ENCODE assay signal across 8 cellular contexts in the genomic region with DNA sequence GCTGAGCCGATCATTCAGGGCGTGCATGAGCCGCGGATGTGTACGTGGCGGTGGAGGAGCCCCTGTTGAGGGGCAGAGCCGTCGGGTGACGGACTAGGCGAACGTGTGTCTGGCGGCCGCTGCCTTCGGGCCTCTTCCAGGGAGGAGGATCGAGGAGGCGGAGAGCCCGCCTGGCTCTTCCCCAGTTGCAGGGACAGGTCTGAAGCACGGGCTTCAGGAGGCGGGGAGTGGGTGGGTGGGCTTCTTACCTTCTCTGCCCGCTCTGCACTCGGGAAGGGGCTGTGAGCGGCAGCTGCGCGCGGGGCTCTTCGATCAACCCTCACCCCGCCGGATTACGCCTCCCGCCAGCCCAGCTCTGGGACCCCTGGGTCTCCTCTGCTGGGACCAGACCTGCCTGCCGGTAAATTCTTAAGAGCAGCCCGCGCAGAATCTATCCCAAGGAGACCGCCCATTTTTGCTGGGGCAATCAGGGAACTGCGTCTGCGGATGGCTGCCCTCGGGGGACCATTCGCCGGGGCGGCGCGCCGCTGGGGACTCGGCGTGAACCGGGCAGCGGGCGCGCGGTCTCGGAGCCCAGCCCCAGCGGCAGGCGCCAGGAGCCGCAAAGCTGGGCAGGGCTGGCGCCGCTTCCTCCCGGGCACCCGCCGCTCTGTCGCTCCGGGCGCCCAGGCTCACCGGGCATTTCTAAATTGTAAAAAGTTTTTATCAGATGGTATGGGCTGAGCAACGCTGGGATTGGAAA. TPM values are rescaled to one million over a fixed set of nuclear protein-coding genes. Genes with fewer than 3 reads are reported as not detected.
A peak's percentile ranks its signal among the peaks of the same experiment; 100 is the strongest.
DNase-seq lines count a peak whose midpoint lies in the region; ATAC-seq and TF ChIP-seq lines count a peak whose summit lies in the region.

No MANE protein-coding gene starts in this region.

- TF ChIP-seq CTCF in parathyroid adenoma (IDR thresholded peaks at IDR 0.05) = no peak

- no peak overlapping the region for H3K27ac ChIP-seq in parathyroid adenoma

- DNase-seq in ACHN = peak; percentile 38
- peak; percentile 81 for DNase-seq in NCI-H748 (lab: John Stamatoyannopoulos, UW; ENCODE audit: unreplicated experiment)
- peak; percentile 38 for DNase-seq in activated T-helper 2 cell treated with anti-CD3 and anti-CD28 coated beads, Interferon-gamma antibody, Interleukin-2, Interleukin-4, amounts not matched to agents 10 μg/mL and 5 μg/mL and 100 μg/mL, durations not matched to agents 14 hours and 24 hours and 36 hours (ENCODE audit: low spot score)
- DNase-seq in glomerular visceral epithelial cell (ENCODE audit: extremely low spot score) = peak; percentile 47
- DNase-seq in LoVo (ENCODE audit: low spot score) = no peak

- H2AFZ ChIP-seq in parathyroid adenoma = peak overlapping the region; percentile 73

- H3K36me3 Mint-ChIP-seq in activated T-helper 2 cell treated with anti-CD3 and anti-CD28 coated beads, Interferon-gamma antibody, Interleukin-2, Interleukin-4, amounts not matched to agents 10 μg/mL and 5 μg/mL and 100 μg/mL, durations not matched to agents 14 hours and 24 hours and 36 hours (ENCODE audit: low read depth) = peaks cover 48% of the 10 kb centered on the region

- H3K9me3 Mint-ChIP-seq in activated T-helper 2 cell treated with anti-CD3 and anti-CD28 coated beads, Interferon-gamma antibody, Interleukin-2, Interleukin-4, amounts not matched to agents 10 μg/mL and 5 μg/mL and 100 μg/mL, durations not matched to agents 14 hours and 24 hours and 36 hours = no peaks in the 10 kb centered on the region

- peak overlapping the region; percentile 63 for H3K4me3 ChIP-seq in parathyroid adenoma (ENCODE audit: low read depth, low read length)

- in situ Hi-C loops in ACHN (cut with HindIII; ENCODE audit: low pct_ligation_motif_present, low pct_unique_long_range_greater_than_20kb, low sequenced_read_pairs) = no loop called here

- peak overlapping the region; percentile 84 for H3K4me3 Mint-ChIP-seq in activated T-helper 2 cell treated with anti-CD3 and anti-CD28 coated beads, Interferon-gamma antibody, Interleukin-2, Interleukin-4, amounts not matched to agents 10 μg/mL and 5 μg/mL and 100 μg/mL, durations not matched to agents 14 hours and 24 hours and 36 hours (ENCODE audit: low read depth)

- H3K27ac Mint-ChIP-seq in activated T-helper 2 cell treated with anti-CD3 and anti-CD28 coated beads, Interferon-gamma antibody, Interleukin-2, Interleukin-4, amounts not matched to agents 10 μg/mL and 5 μg/mL and 100 μg/mL, durations not matched to agents 14 hours and 24 hours and 36 hours = peak overlapping the region; percentile 91

- intact Hi-C loops in activated T-helper 2 cell treated with anti-CD3 and anti-CD28 coated beads, Interferon-gamma antibody, Interleukin-2, Interleukin-4, amounts not matched to agents 10 μg/mL and 5 μg/mL and 100 μg/mL, durations not matched to agents 14 hours and 24 hours and 36 hours (cut with micrococcal nuclease) = loop anchor here (1.0 to 10.0 kb wide), 11 partner anchors 17 to 742 kb away; a partner anchor contains a TSS

- H3K9me3 ChIP-seq in parathyroid adenoma (ENCODE audit: control insufficient read depth, low read length) = no peaks in the 10 kb centered on the region

- peaks cover 2% of the 10 kb centered on the region for H3K27me3 Mint-ChIP-seq in activated T-helper 2 cell treated with anti-CD3 and anti-CD28 coated beads, Interferon-gamma antibody, Interleukin-2, Interleukin-4, amounts not matched to agents 10 μg/mL and 5 μg/mL and 100 μg/mL, durations not matched to agents 14 hours and 24 hours and 36 hours (ENCODE audit: low read depth)

- H3K36me3 ChIP-seq in parathyroid adenoma (ENCODE audit: control insufficient read depth, insufficient read depth, low read length) = no peaks in the 10 kb centered on the region

- ATAC-seq in GM18519 (IDR thresholded peaks at IDR 0.05; ENCODE audit: low FRiP score, unreplicated experiment) (peak; percentile 2), HG03066 (IDR thresholded peaks at IDR 0.05; ENCODE audit: low read depth, unreplicated experiment) (peak; percentile 5)

- peaks cover 43% of the 10 kb centered on the region for H3K4me1 Mint-ChIP-seq in activated T-helper 2 cell treated with anti-CD3 and anti-CD28 coated beads, Interferon-gamma antibody, Interleukin-2, Interleukin-4, amounts not matched to agents 10 μg/mL and 5 μg/mL and 100 μg/mL, durations not matched to agents 14 hours and 24 hours and 36 hours (ENCODE audit: low read depth)

- no peaks in the 10 kb centered on the region for H3K79me2 ChIP-seq in parathyroid adenoma

- H3K4me2 ChIP-seq in parathyroid adenoma (ENCODE audit: low read length) = peak overlapping the region; percentile 76

- H3K27me3 ChIP-seq in parathyroid adenoma (ENCODE audit: control insufficient read depth, insufficient read depth, low read length) = no peaks in the 10 kb centered on the region

- no peak overlapping the region for H3K9ac ChIP-seq in parathyroid adenoma

- no peaks in the 10 kb centered on the region for H3K4me1 ChIP-seq in parathyroid adenoma

RNA-seq across cellular contexts. Expression of a gene that starts 4.9 kb away (rescaled TPM):
- 31.5 and 41.8 TPM in 2 replicates for total RNA-seq in activated T-helper 2 cell treated with anti-CD3 and anti-CD28 coated beads, Interferon-gamma antibody, Interleukin-2, Interleukin-4, amounts not matched to agents 10 μg/mL and 5 μg/mL and 100 μg/mL, durations not matched to agents 14 hours and 24 hours and 36 hours
